8 cellular contexts compared by ENCODE assay signal in the genomic region with DNA sequence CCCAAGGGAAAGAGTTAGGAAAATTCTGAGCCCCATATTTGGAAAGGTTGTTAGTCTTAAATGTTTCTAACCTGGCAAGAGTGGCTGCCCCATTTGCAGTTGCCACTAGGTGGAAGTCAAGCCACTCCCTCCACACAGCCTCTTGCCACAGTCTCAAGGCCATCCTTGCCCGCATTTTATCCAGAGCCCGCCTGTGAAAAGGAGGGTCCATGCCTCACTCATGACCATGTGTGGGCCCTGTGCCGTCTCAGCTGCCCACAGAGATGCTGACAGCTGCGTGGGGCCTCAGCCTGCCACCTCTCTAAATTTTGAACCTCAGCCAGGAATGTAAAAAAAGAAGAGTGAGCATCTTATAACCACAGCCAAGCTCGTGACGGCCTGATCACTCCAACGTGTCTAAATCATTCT.
DNase-seq lines count a peak whose midpoint lies in the region; ATAC-seq and TF ChIP-seq lines count a peak whose summit lies in the region.

No MANE protein-coding gene starts in this region.

- H3K4me1 Mint-ChIP-seq in H9 (peaks cover 7% of the 10 kb centered on the region in 2 experiments), T-helper 17 cell (peaks cover 4% of the 10 kb centered on the region)
- no peaks in the 10 kb centered on the region for H3K4me1 Mint-ChIP-seq in CD4-positive, alpha-beta T cell (ENCODE audit: low read depth)

- H2AFZ ChIP-seq in H9 (ENCODE audit: low read length): no peak overlapping the region

- no peak overlapping the region for H4K91ac ChIP-seq in H9 (ENCODE audit: insufficient read length, low read depth, low read length)

- H3K18ac ChIP-seq in H9 (ENCODE audit: insufficient read length, low read depth, low read length): no peak overlapping the region

- H3K79me2 ChIP-seq in H9 (ENCODE audit: insufficient read depth, low read length): no peaks in the 10 kb centered on the region

- CTCF ChIA-PET in CD4-positive, alpha-beta T cell (lab: Charles Lee): no interaction called here

- H3K27me3 ChIP-seq in H9 (ENCODE audit: insufficient read depth, low read length): no peaks in the 10 kb centered on the region
- H3K27me3 ChIP-seq in CD4-positive, alpha-beta T cell (ENCODE audit: control insufficient read depth, insufficient read depth, low read length): no peaks in the 10 kb centered on the region

- no peak overlapping the region for H2BK120ac ChIP-seq in H9 (ENCODE audit: low read depth, low read length, poor library complexity, severe bottlenecking)

- no peak overlapping the region for H3K4me3 ChIP-seq in coronary artery

- TF ChIP-seq CTCF in H9 (conservative IDR thresholded peaks at IDR 0.05) (peak; percentile 78), coronary artery (IDR thresholded peaks at IDR 0.05) (no peak)
- no peak for TF ChIP-seq CTCF in CD4-positive, alpha-beta T cell (IDR thresholded peaks at IDR 0.05)

- H3K9me3 ChIP-seq in H9 (ENCODE audit: control insufficient read depth, low read depth, low read length) (no peaks in the 10 kb centered on the region), T-helper 17 cell (ENCODE audit: control insufficient read depth, low read length, poor library complexity, severe bottlenecking) (no peaks in the 10 kb centered on the region)
- H3K9me3 ChIP-seq in CD4-positive, alpha-beta T cell (ENCODE audit: control insufficient read depth, low read length): no peaks in the 10 kb centered on the region

- H3K79me1 ChIP-seq in H9 (ENCODE audit: insufficient read depth, low read depth, low read length, poor library complexity, severe bottlenecking): no peaks in the 10 kb centered on the region

- no peak overlapping the region for H3K4me2 ChIP-seq in H9 (ENCODE audit: insufficient read depth, insufficient read length, low read length)

- H3K23ac ChIP-seq in H9 (ENCODE audit: insufficient read length, low read depth, low read length): no peak overlapping the region

- no peak overlapping the region for H3K4ac ChIP-seq in H9 (ENCODE audit: low read depth, low read length)

- H4K8ac ChIP-seq in H9 (replicated peaks; ENCODE audit: insufficient read length, low read depth, low read length): no peak overlapping the region

- H3K9ac ChIP-seq in H9 (ENCODE audit: extremely low read depth, insufficient read length, low read length): no peak overlapping the region

- no peaks in the 10 kb centered on the region for H4K20me1 ChIP-seq in H9 (ENCODE audit: control insufficient read depth, insufficient read depth, insufficient read length)

- no peaks in the 10 kb centered on the region for H3K9me3 Mint-ChIP-seq in H9
- no peaks in the 10 kb centered on the region for H3K9me3 Mint-ChIP-seq in CD4-positive, alpha-beta T cell

- H3K27ac Mint-ChIP-seq in H9 (no peak overlapping the region), T-helper 17 cell (peak overlapping the region; percentile 44)
- no peak overlapping the region for H3K27ac Mint-ChIP-seq in CD4-positive, alpha-beta T cell

- no peak overlapping the region for H2AK5ac ChIP-seq in H9 (ENCODE audit: insufficient read length, low read length)

- no peak overlapping the region for H2BK12ac ChIP-seq in H9 (ENCODE audit: insufficient read length, low read depth, low read length)

- H3K4me3 Mint-ChIP-seq in H9 (no peak overlapping the region), T-helper 17 cell (no peak overlapping the region)
- H3K4me3 Mint-ChIP-seq in CD4-positive, alpha-beta T cell: no peak overlapping the region

- H2BK20ac ChIP-seq in H9 (ENCODE audit: low read depth, low read length, poor library complexity, severe bottlenecking): no peak overlapping the region

- no peak overlapping the region for H3K14ac ChIP-seq in H9 (ENCODE audit: insufficient read depth, low read length)

- DNase-seq in left cardiac atrium (peak; percentile 25), cardiac septum (ENCODE audit: low spot score) (no peak), H9 (peak; percentile 72), KBM-7 (peak; percentile 23), T-helper 17 cell (no peak), islet precursor cell (peak; percentile 69), coronary artery (ENCODE audit: low spot score) (no peak)
- DNase-seq in CD4-positive, alpha-beta T cell: no peak

- WGBS in H9 (ENCODE audit: extremely low coverage, insufficient read length, low lambda C conversion rate): no CpG with 5 or more reads among the region's 7 CpGs

- no peak overlapping the region for H4K5ac ChIP-seq in H9 (ENCODE audit: insufficient read length, low read depth, low read length)

- no peaks in the 10 kb centered on the region for H3K36me3 Mint-ChIP-seq in H9 (ENCODE audit: insufficient read depth in 1 of 3, low read depth in 3 of 3)
- H3K36me3 Mint-ChIP-seq in T-helper 17 cell (ENCODE audit: low read depth): no peaks in the 10 kb centered on the region
- no peaks in the 10 kb centered on the region for H3K36me3 Mint-ChIP-seq in CD4-positive, alpha-beta T cell (ENCODE audit: low read depth)

- H2BK15ac ChIP-seq in H9 (ENCODE audit: low read depth, low read length): no peak overlapping the region

- H3K56ac ChIP-seq in H9 (ENCODE audit: insufficient read length, low read depth, low read length): no peak overlapping the region

- no peaks in the 10 kb centered on the region for H3K27me3 Mint-ChIP-seq in H9 (ENCODE audit: low read depth)
- H3K27me3 Mint-ChIP-seq in T-helper 17 cell: peaks cover 11% of the 10 kb centered on the region
- H3K27me3 Mint-ChIP-seq in CD4-positive, alpha-beta T cell: peaks cover 3% of the 10 kb centered on the region

- in situ Hi-C loops in KBM-7 (cut with MboI; ENCODE audit: low pct_unique_long_range_greater_than_20kb, low sequenced_read_pairs): no loop called here

- no peak overlapping the region for H3K27ac ChIP-seq in H9 (ENCODE audit: insufficient read length, low read depth, low read length)
- H3K27ac ChIP-seq in coronary artery: no peak overlapping the region
- H3K27ac ChIP-seq in CD4-positive, alpha-beta T cell (ENCODE audit: low read depth, low read length): no peak overlapping the region

- H3K4me1 ChIP-seq in H9 (ENCODE audit: insufficient read depth, low read length): no peaks in the 10 kb centered on the region

- POLR2A ChIA-PET in CD4-positive, alpha-beta T cell (lab: Charles Lee): no interaction called here

- H3T11ph ChIP-seq in H9 (ENCODE audit: low read length): no peak overlapping the region

- intact Hi-C loops in left cardiac atrium (cut with DNase I) (no loop called here), cardiac septum (cut with DNase I) (no loop called here)
- intact Hi-C loops in CD4-positive, alpha-beta T cell (cut with DNase I, micrococcal nuclease): no loop called here

- no peaks in the 10 kb centered on the region for H3K23me2 ChIP-seq in H9 (ENCODE audit: insufficient read length, low read depth, low read length, poor library complexity, severe bottlenecking)

- H2BK5ac ChIP-seq in H9 (ENCODE audit: insufficient read length, low read length): no peak overlapping the region

- ATAC-seq in left cardiac atrium (peak; percentile 53 to 81), T-helper 17 cell (no peak)
- no peak for ATAC-seq in CD4-positive, alpha-beta T cell (ENCODE audit: poor library complexity)

Comparison
In these comparisons a context has a peak if more than half of its experiments do, and no peak if none do; other contexts are left out.
1. DNase-seq: peak in left cardiac atrium (single experiment), H9 (single experiment), KBM-7 (single experiment) and islet precursor cell (single experiment); none in cardiac septum (single experiment), T-helper 17 cell (0 of 3), coronary artery (single experiment) and CD4-positive, alpha-beta T cell (0 of 10).
2. ATAC-seq: peak in left cardiac atrium (2 of 2); none in T-helper 17 cell (single experiment) and CD4-positive, alpha-beta T cell (single experiment).